8 cellular contexts compared by ENCODE assay signal in the genomic region with DNA sequence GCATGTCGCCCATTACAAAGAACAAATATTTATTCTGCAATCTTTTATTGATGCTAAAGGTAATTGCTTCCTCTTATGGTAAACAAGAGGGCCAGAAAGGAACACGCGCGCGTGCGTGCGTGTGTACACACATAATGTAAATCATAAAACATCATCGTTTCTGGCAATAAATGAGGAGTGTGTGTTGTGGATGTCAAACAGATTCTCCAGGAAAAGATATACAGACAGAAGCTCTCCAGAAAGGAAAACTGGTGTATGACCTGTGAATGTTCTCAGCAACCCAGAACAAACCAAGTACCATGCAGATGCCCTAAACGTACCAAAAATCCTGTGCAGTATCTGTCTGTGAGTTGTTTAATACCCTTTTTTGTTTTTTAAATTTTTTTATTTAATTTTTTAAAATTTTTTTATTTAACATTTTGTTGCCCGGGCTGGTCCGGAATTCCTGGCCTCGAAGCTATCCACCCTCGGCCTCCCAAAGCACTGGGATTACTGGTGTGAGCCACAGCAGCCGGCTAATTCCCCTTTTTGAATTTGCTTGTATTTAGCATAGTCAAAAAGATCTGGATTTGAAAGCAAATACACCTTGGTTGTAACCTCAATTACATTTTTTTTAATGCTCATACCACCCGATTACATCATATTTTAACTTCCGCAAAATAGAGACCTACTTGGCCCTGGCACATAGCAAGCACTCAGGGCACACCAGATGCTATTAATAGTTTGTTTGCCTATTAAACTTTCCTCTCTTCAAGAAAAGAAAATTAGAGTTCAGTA. TPM values are rescaled to one million over a fixed set of nuclear protein-coding genes. Genes with fewer than 3 reads are reported as not detected.
A peak's percentile ranks its signal among the peaks of the same experiment; 100 is the strongest.
DNase-seq lines count a peak whose midpoint lies in the region; ATAC-seq, FAIRE-seq and TF ChIP-seq lines count a peak whose summit lies in the region.

No MANE protein-coding gene starts in this region.

- no peak for FAIRE-seq in RCC 7860 (lab: Jason Lieb, UNC)

- no peak for TF ChIP-seq CTCF in fibroblast of villous mesenchyme (IDR thresholded peaks at IDR 0.05; ENCODE audit: insufficient read depth, low read depth, low read length)

- no peaks in the 10 kb centered on the region for H3K36me3 ChIP-seq in rectal smooth muscle tissue (ENCODE audit: control insufficient read depth, insufficient read depth, low read length)

- H3K9ac ChIP-seq in rectal smooth muscle tissue (ENCODE audit: low read length) = no peak overlapping the region

- H3K27ac ChIP-seq in rectal smooth muscle tissue (ENCODE audit: low read depth, low read length) = peak overlapping the region; percentile 87

- no peak for ATAC-seq in GM21529 (IDR thresholded peaks at IDR 0.05; ENCODE audit: unreplicated experiment)
- ATAC-seq in HG03108 (IDR thresholded peaks at IDR 0.05; ENCODE audit: unreplicated experiment) = no peak

- H3K4me1 ChIP-seq in rectal smooth muscle tissue (ENCODE audit: control insufficient read depth, insufficient read depth, low read length) = peaks cover 11% of the 10 kb centered on the region

- H3K4me3 ChIP-seq in fibroblast of villous mesenchyme (ENCODE audit: low read depth, low read length) = peak overlapping the region; percentile 79
- H3K4me3 ChIP-seq in rectal smooth muscle tissue (ENCODE audit: low read length) = peak overlapping the region; percentile 83

- peak; percentile 53 for DNase-seq in NCI-H82 (lab: John Stamatoyannopoulos, UW)
- no peak for DNase-seq in NCI-H82 treated with DMSO at 0.1 percent for 48 hours (lab: John Stamatoyannopoulos, UW; ENCODE audit: unreplicated experiment)
- DNase-seq in SKM-1 (lab: John Stamatoyannopoulos, UW; ENCODE audit: unreplicated experiment) = peak; percentile 54
- no peak for DNase-seq in fibroblast of villous mesenchyme (ENCODE audit: low read depth)
- no peak for DNase-seq in RCC 7860 (ENCODE audit: low spot score)

- no peaks in the 10 kb centered on the region for H3K27me3 ChIP-seq in rectal smooth muscle tissue (ENCODE audit: control insufficient read depth, insufficient read depth, low read length)

RNA-seq across cellular contexts. Expression of gene NUDT3, which starts 0.9 kb away (rescaled TPM):
- 31.1 and 34.5 TPM in 2 replicates for total RNA-seq in fibroblast of villous mesenchyme

RNA-seq across cellular contexts. Expression of gene RPS10, which starts 32.5 kb away (rescaled TPM):
- 1,680 and 1,946 TPM in 2 replicates for total RNA-seq in fibroblast of villous mesenchyme

Comparison
In these comparisons a context has a peak if more than half of its experiments do, and no peak if none do; other contexts are left out.
1. DNase-seq: peak in NCI-H82 (single experiment) and SKM-1 (single experiment); none in NCI-H82 treated with DMSO at 0.1 percent for 48 hours (single experiment), fibroblast of villous mesenchyme (single experiment) and RCC 7860 (single experiment).